26 cellular contexts compared by ENCODE assay signal in genomic region chr5:122965111-122965510, GRCh38.
DNase-seq lines count a peak whose midpoint lies in the region; ATAC-seq, FAIRE-seq and TF ChIP-seq lines count a peak whose summit lies in the region.
"Had no signal": no experiment of that assay in that cellular context is flagged by ENCODE, and none has a peak within 500 bp of the region (broad histone marks: within the 10 kb centered on the region; RNA-seq: fewer than 3 reads in every experiment).

No MANE protein-coding gene starts in this region.

- peak overlapping the region; percentile 31 for H3K27ac ChIP-seq in cardiac muscle cell
- H3K27ac ChIP-seq in pancreas = no peak overlapping the region
- H3K27ac ChIP-seq: epithelial cell of prostate, neutrophil, prostate gland, sigmoid colon had no signal

- no peak for FAIRE-seq in pancreas (lab: Jason Lieb, UNC)
- FAIRE-seq: HTR-8/SVneo, K562 had no signal

- TF ChIP-seq CTCF in cardiac muscle cell (IDR thresholded peaks at IDR 0.05; ENCODE audit: low read depth, low read length) (no peak), pancreas (IDR thresholded peaks at IDR 0.05) (no peak)

- H3K27me3 ChIP-seq in cardiac muscle cell = no peaks in the 10 kb centered on the region
- no peaks in the 10 kb centered on the region for H3K27me3 ChIP-seq in pancreas
- H3K27me3 ChIP-seq: neutrophil, sigmoid colon had no signal

- H3K4me3 ChIP-seq in cardiac muscle cell (no peak overlapping the region), pancreas (no peak overlapping the region)
- H3K4me3 ChIP-seq: K562, prostate gland, sigmoid colon had no signal

- no peak for ATAC-seq in Right ventricle myocardium inferior
- peak; percentile 51 to 89 (median 67) for ATAC-seq in pancreas
- ATAC-seq: activated CD8-positive, alpha-beta memory T cell treated with anti-CD3 and anti-CD28 coated beads, Interleukin-2, amount 10 ng/mL, durations not matched to agents 7 days and 5 days; HCT116; K562; stimulated activated memory B cell treated with anti-CD40 and anti-IgM and Interleukin-4, amounts not matched to agents 10 μg/mL and 1 μg/mL and 100 μg/mL, for 72 hours had no signal

- 24 to 44% methylated on average over 1 of the region's 1 CpG for WGBS in pancreas, 2 donors

- H3K36me3 ChIP-seq in cardiac muscle cell (no peaks in the 10 kb centered on the region), pancreas (no peaks in the 10 kb centered on the region)
- H3K36me3 ChIP-seq: neutrophil, prostate gland, sigmoid colon had no signal

- H3K4me1 ChIP-seq in cardiac muscle cell (ENCODE audit: low read depth) = peaks cover 3% of the 10 kb centered on the region
- H3K4me1 ChIP-seq in pancreas = peaks cover 9 to 13% (median 9%) of the 10 kb centered on the region in 3 donors
- H3K4me1 ChIP-seq: prostate gland, sigmoid colon had no signal

- DNase-seq in cardiac muscle cell (ENCODE audit: low read depth in 1 of 2, low spot score in 1 of 2) (peak in 1 of 2 donors; percentile 59), Right ventricle myocardium inferior (ENCODE audit: missing footprints) (no peak), NCI-H1436 treated with DMSO at 0.1 percent for 48 hours (lab: John Stamatoyannopoulos, UW) (peak; percentile 19), NCI-H748 (lab: John Stamatoyannopoulos, UW; ENCODE audit: unreplicated experiment) (peak; percentile 76), pancreas (peak in 1 of 6 donors; percentile 29), AG08396 (ENCODE audit: low spot score) (no peak), HT-29 (ENCODE audit: low spot score) (no peak), cerebellum (ENCODE audit: low spot score) (no peak)
- DNase-seq: activated CD4-positive, CD25-positive, alpha-beta regulatory T cell; activated CD8-positive, alpha-beta memory T cell treated with anti-CD3 and anti-CD28 coated beads, Interleukin-2, amount 10 ng/mL, durations not matched to agents 7 days and 5 days; activated T-cell treated with anti-CD3 and anti-CD28 coated beads, Interleukin-2, amount 50 U/mL, for 48 hours; effector CD4-positive, alpha-beta T cell; head of caudate nucleus; NCI-H1694; SHP77 treated with DMSO at 0.1 percent for 48 hours; sigmoid colon; stimulated activated CD4-positive, alpha-beta T cell treated with anti-CD3 and anti-CD28 coated beads, Interleukin-4, amount 100 ng/mL, for 4 hours; substantia nigra; T-helper 9 cell had no signal

- intact Hi-C loops in Right ventricle myocardium inferior (cut with DNase I) (no loop called here), pancreas (cut with DNase I) (no loop called here)

- H3K9me3 ChIP-seq in cardiac muscle cell (ENCODE audit: low read depth) (no peaks in the 10 kb centered on the region), pancreas (no peaks in the 10 kb centered on the region)
- H3K9me3 ChIP-seq: neutrophil, prostate gland, sigmoid colon had no signal

Comparison
In these comparisons a context has a peak if more than half of its experiments do, and no peak if none do; other contexts are left out.
1. DNase-seq: peak in NCI-H1436 treated with DMSO at 0.1 percent for 48 hours (single experiment) and NCI-H748 (single experiment); none in Right ventricle myocardium inferior (single experiment), AG08396 (single experiment), HT-29 (single experiment) and cerebellum (single experiment).